Comparison of ENCODE assay signal across 8 cellular contexts in the genomic region with DNA sequence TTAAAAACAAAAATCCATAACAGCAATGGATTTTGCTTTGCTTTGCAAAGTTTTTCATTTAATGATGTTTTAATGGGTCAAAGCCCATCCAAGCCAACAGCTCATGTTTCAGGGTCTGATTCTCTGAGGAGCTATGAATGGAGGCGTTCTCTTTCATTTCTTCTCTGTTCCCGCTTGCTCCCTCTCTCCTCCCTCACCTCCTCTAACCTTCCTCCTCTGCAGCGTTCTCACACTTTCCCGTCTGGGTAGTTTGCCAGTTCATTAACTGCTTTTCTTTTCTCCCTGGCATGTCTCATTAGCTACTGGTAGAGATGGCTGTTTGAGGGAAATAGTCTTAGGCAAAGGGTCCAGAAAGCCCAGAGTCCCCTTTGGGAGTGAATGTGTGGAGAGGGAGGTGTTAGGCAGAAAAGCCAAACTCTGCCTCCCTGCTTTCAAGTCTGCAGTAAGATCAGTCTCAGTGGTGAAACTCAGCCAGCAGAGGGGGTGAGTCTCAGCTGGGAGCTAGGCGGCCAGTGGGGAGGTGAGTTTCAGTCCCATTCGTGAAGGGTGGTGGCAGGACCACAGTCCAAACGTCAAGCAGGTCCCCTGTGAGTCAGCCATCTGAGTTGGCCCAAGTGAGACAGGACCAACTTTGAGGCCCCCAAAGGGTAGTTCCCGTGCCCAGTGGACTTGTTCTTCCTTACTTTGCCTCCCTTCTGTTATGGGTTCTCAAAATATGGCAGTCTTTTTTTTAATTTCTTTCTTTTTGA. TPM values are rescaled to one million over a fixed set of nuclear protein-coding genes. Genes with fewer than 3 reads are reported as not detected.
A peak's percentile ranks its signal among the peaks of the same experiment; 100 is the strongest.
DNase-seq lines count a peak whose midpoint lies in the region; ATAC-seq, FAIRE-seq and TF ChIP-seq lines count a peak whose summit lies in the region.
"Not testable (repeated sequence)": the region's sequence is repeated elsewhere in the genome, so short reads cannot be mapped to it uniquely, and the experiment has no call there.

No MANE protein-coding gene starts in this region.

- POLR2A ChIA-PET in CD4-positive, alpha-beta memory T cell (lab: Charles Lee; ENCODE audit: partially characterized antibody); H1 (lab: Charles Lee; ENCODE audit: partially characterized antibody): not testable (repeated sequence)

- H3K4me1 Mint-ChIP-seq in CD4-positive, alpha-beta memory T cell: not testable (repeated sequence)

- not testable (repeated sequence) for H3K4me2 ChIP-seq in H1 (ENCODE audit: insufficient read depth in 1 of 2, low read depth in 2 of 2, low read length in 2 of 2)

- peak in 4 of 5 donors; percentile 4 to 23 (median 16) for DNase-seq in CD4-positive, alpha-beta memory T cell
- DNase-seq in H1 (ENCODE audit: low read depth in 1 of 2, low spot score in 2 of 2): peak in 1 of 2 experiments; percentile 49
- DNase-seq in spleen: not testable (repeated sequence)

- H3K14ac ChIP-seq in H1 (ENCODE audit: insufficient read length): not testable (repeated sequence)

- H2AK5ac ChIP-seq in H1 (ENCODE audit: low read depth, low read length): not testable (repeated sequence)

- intact Hi-C loops in CD4-positive, alpha-beta memory T cell (cut with micrococcal nuclease): loop anchor here (1.0 to 2.0 kb wide), 2 partner anchors 86 to 144 kb away; partner anchors contain the start of gene RP9
- intact Hi-C loops in spleen (cut with DNase I; ENCODE audit: low total_unique reads): not testable (repeated sequence)

- not testable (repeated sequence) for H2BK120ac ChIP-seq in H1 (replicated peaks; ENCODE audit: low read depth, low read length)

- not testable (repeated sequence) for H4K20me1 ChIP-seq in H1 (replicated peaks in 1 of 2; ENCODE audit: control insufficient read depth in 1 of 2, insufficient read depth in 2 of 2, low read length in 2 of 2)

- peak; percentile 91 for FAIRE-seq in H1 (lab: Jason Lieb, UNC)

- H3K23me2 ChIP-seq in H1 (ENCODE audit: low read depth, low read length): not testable (repeated sequence)

- not testable (repeated sequence) for H3K4me3 ChIP-seq in CD4-positive, alpha-beta memory T cell (ENCODE audit: low read length in 2 of 2); WI38 (ENCODE audit: low read depth, low read length); H1 (ENCODE audit: extremely low read depth in 1 of 4, insufficient read depth in 2 of 4, low read depth in 3 of 4, low read length in 4 of 4); liver (ENCODE audit: low read depth in 1 of 3, low read length in 3 of 3); spleen

- H3K27ac ChIP-seq in CD4-positive, alpha-beta memory T cell (ENCODE audit: low read depth, low read length); H1 (ENCODE audit: low read depth, low read length); liver (ENCODE audit: low read depth in 1 of 2, low read length in 2 of 2): not testable (repeated sequence)
- peak overlapping the region in 2 of 8 donors; percentile 11 to 50 for H3K27ac ChIP-seq in spleen

- H3K9ac ChIP-seq in H1 (replicated peaks in 1 of 4; ENCODE audit: extremely low read depth in 1 of 4, low read depth in 3 of 4, low read length in 3 of 4); liver (ENCODE audit: low read depth in 1 of 2, low read length in 2 of 2): not testable (repeated sequence)

- TF ChIP-seq CTCF in WI38 (IDR thresholded peaks at IDR 0.05; ENCODE audit: low read depth, low read length): peak; percentile 22
- peak in 1 of 3 experiments; percentile 25; a peak in 1 of 4 replicates for TF ChIP-seq CTCF in H1 (IDR thresholded peaks at IDR 0.05; ENCODE audit: control extremely low read depth in 1 of 3, insufficient read depth in 1 of 3, low read depth in 1 of 3, low read length in 3 of 3)
- TF ChIP-seq CTCF in liver (IDR thresholded peaks at IDR 0.05; ENCODE audit: low read depth, low read length, missing input control): peak; percentile 12
- peak in 8 of 11 experiments; percentile 28 to 57 (median 44) for TF ChIP-seq CTCF in spleen (IDR thresholded peaks at IDR 0.05 in 8 of 11, conservative IDR thresholded peaks at IDR 0.05 in 3 of 11)

- H3K18ac ChIP-seq in H1 (ENCODE audit: extremely low read depth, low read length): not testable (repeated sequence)

- peak in 1 of 2 experiments; percentile 25; a peak in 1 of 4 replicates for TF ChIP-seq RAD21 in H1 (IDR thresholded peaks at IDR 0.05 in 1 of 2, conservative IDR thresholded peaks at IDR 0.05 in 1 of 2; ENCODE audit: low read depth in 2 of 2, low read length in 2 of 2)
- TF ChIP-seq RAD21 in liver (IDR thresholded peaks at IDR 0.05): peak; percentile 56 to 62

- CTCF ChIA-PET in CD4-positive, alpha-beta memory T cell (lab: Charles Lee; ENCODE audit: partially characterized antibody): interaction anchor here (0.6 to 2.8 kb wide), 9 partner anchors 8 to 143 kb away, joined by 3 to 26 read pairs (median 4); partner anchors contain the start of gene RP9
- CTCF ChIA-PET in H1 (lab: Charles Lee; ENCODE audit: partially characterized antibody): interaction anchor here (0.6 to 2.0 kb wide), 5 partner anchors 9 to 89 kb away, joined by 3 to 8 read pairs (median 3); no protein-coding TSS in a partner anchor

- not testable (repeated sequence) for H2BK5ac ChIP-seq in H1 (ENCODE audit: low read depth, low read length)

- not testable (repeated sequence) for H2BK15ac ChIP-seq in H1 (ENCODE audit: low read length)

- not testable (repeated sequence) for H3K27me3 ChIP-seq in CD4-positive, alpha-beta memory T cell (ENCODE audit: insufficient read depth, low read length); H1 (replicated peaks in 1 of 4; ENCODE audit: control insufficient read depth in 3 of 4, extremely low read depth in 1 of 4, insufficient read depth in 3 of 4, low read length in 3 of 4); liver (ENCODE audit: control insufficient read depth in 4 of 4, insufficient read depth in 4 of 4, low read length in 3 of 4); spleen (replicated peaks in 1 of 7)

- not testable (repeated sequence) for H4K5ac ChIP-seq in H1 (ENCODE audit: insufficient read length, low read depth, low read length)

- not testable (repeated sequence) for H4K8ac ChIP-seq in H1 (ENCODE audit: extremely low read depth, insufficient read depth, low read length)

- H3K9me3 Mint-ChIP-seq in CD4-positive, alpha-beta memory T cell: not testable (repeated sequence)

- H3K9me3 ChIP-seq in CD4-positive, alpha-beta memory T cell (ENCODE audit: control insufficient read depth in 1 of 2, low read length in 2 of 2); H1 (ENCODE audit: insufficient read depth in 2 of 2, low read depth in 1 of 2, low read length in 1 of 2); liver (ENCODE audit: control insufficient read depth in 4 of 4, low read length in 3 of 4); spleen: not testable (repeated sequence)

- not testable (repeated sequence) for H3K4me1 ChIP-seq in CD4-positive, alpha-beta memory T cell (ENCODE audit: insufficient read depth, low read length); H1 (replicated peaks in 1 of 4; ENCODE audit: control insufficient read depth in 3 of 4, insufficient read depth in 4 of 4, low read length in 3 of 4); liver (ENCODE audit: control insufficient read depth in 4 of 4, insufficient read depth in 4 of 4, low read length in 3 of 4)
- peaks cover 0 to 11% (median 5%) of the 10 kb centered on the region in 6 donors for H3K4me1 ChIP-seq in spleen

- H3K56ac ChIP-seq in H1 (replicated peaks; ENCODE audit: insufficient read length, low read depth, low read length): not testable (repeated sequence)

- not testable (repeated sequence) for H3K79me2 ChIP-seq in H1 (ENCODE audit: control insufficient read depth in 1 of 2, insufficient read depth in 2 of 2, low read length in 2 of 2)

- H3K27ac Mint-ChIP-seq in CD4-positive, alpha-beta memory T cell: peak overlapping the region in 2 of 7 donors; percentile 24 to 28

- TF ChIP-seq EP300 in H1 (IDR thresholded peaks at IDR 0.05; ENCODE audit: borderline replicate concordance in 1 of 2, low read depth in 2 of 2, low read length in 2 of 2): not testable (repeated sequence)

- H3K4me3 Mint-ChIP-seq in CD4-positive, alpha-beta memory T cell: peak overlapping the region in 2 of 8 donors; percentile 13 to 46

- not testable (repeated sequence) for H3K36me3 Mint-ChIP-seq in CD4-positive, alpha-beta memory T cell

- not testable (repeated sequence) for H2BK20ac ChIP-seq in H1 (ENCODE audit: low read length)

- peak; percentile 92 for ATAC-seq in GM19328 (IDR thresholded peaks at IDR 0.05; ENCODE audit: unreplicated experiment)
- ATAC-seq in HG02759 (IDR thresholded peaks at IDR 0.05; ENCODE audit: unreplicated experiment): peak; percentile 96
- ATAC-seq in HG03571 (IDR thresholded peaks at IDR 0.05; ENCODE audit: unreplicated experiment): peak; percentile 99

- H3K36me3 ChIP-seq in CD4-positive, alpha-beta memory T cell (ENCODE audit: insufficient read depth, low read length); H1 (ENCODE audit: control insufficient read depth in 2 of 4, insufficient read depth in 4 of 4, low read length in 3 of 4); liver (ENCODE audit: control insufficient read depth in 4 of 4, insufficient read depth in 3 of 4, low read depth in 1 of 4, low read length in 3 of 4); spleen: not testable (repeated sequence)

- H3K23ac ChIP-seq in H1 (ENCODE audit: insufficient read length): not testable (repeated sequence)

- H3K79me1 ChIP-seq in H1 (ENCODE audit: low read depth, low read length): not testable (repeated sequence)

- not testable (repeated sequence) for H2BK12ac ChIP-seq in H1 (ENCODE audit: low read depth, low read length)

- 59% methylated on average over 6 of the region's 8 CpGs; no CpG with 5 or more reads in 1 of the 2 experiments for WGBS in H1 (ENCODE audit: extremely low coverage in 1 of 2, insufficient coverage in 1 of 2, insufficient read length in 1 of 2, insufficient replicate concordance in 2 of 2, low coverage in 1 of 2, low lambda C conversion rate in 2 of 2, missing lambda C conversion rate in 1 of 2), 2 experiments
- WGBS in liver: 34% methylated on average over 6 of the region's 8 CpGs
- 10 to 29% (median 22%) methylated on average over 6 to 8 of the region's 8 CpGs for WGBS in spleen, 5 donors

- H3K4ac ChIP-seq in H1 (replicated peaks; ENCODE audit: insufficient read length, low read depth, low read length): not testable (repeated sequence)

- H2AFZ ChIP-seq in H1 (ENCODE audit: low read length): not testable (repeated sequence)

- H4K91ac ChIP-seq in H1 (replicated peaks; ENCODE audit: insufficient read length, low read length): not testable (repeated sequence)

- H3K27me3 Mint-ChIP-seq in CD4-positive, alpha-beta memory T cell: peaks cover 11 to 15% of the 10 kb centered on the region in 2 donors

- TF ChIP-seq POLR2A in H1 (IDR thresholded peaks at IDR 0.05; ENCODE audit: control extremely low read depth in 1 of 2, low read depth in 2 of 2, low read length in 2 of 2); spleen (IDR thresholded peaks at IDR 0.05): not testable (repeated sequence)

RNA-seq across cellular contexts. Expression of gene FKBP9, which starts 7.3 kb away (rescaled TPM):
- under 1 TPM in 1 of 2 experiments, not detected in 1; 0.35 TPM for total RNA-seq in CD4-positive, alpha-beta memory T cell
- under 1 TPM in 1 of 2 donors, not detected in 1; 0.32 TPM for polyA plus RNA-seq in CD4-positive, alpha-beta memory T cell
- total RNA-seq in H1 (2021; fragmentation: NEBNext Ultra II Directional; extraction: Animal tissue kit (Norgen Biotek cat#: 25700)): 9.9 and 10.1 TPM in 2 replicates
- polyA plus RNA-seq in H1 (2011; rRNA removed) (7.2 and 7.9 TPM in 2 replicates), liver (10 to 100 TPM; 13.7 to 20.2 TPM), spleen (10 to 100 TPM in 1 of 3 donors, 1 to 10 TPM in 2; 3.7 to 12.5 (median 5.0) TPM)
- 5.5 TPM for polyA plus RNA-seq in H1 (2011; cell fraction: cytosol; rRNA removed)
- 4.8 TPM for polyA plus RNA-seq in H1 (2011; cell fraction: nucleus; rRNA removed)
- 9.6 to 11.3 TPM (median 10.4 TPM) in 4 replicates for polyA plus RNA-seq in H1 (2012, experiment 1 of 2)
- polyA plus RNA-seq in H1 (2012, experiment 2 of 2): 2.3 TPM
- polyA plus RNA-seq in H1 (2013, experiment 1 of 2): 9.8 TPM
- polyA plus RNA-seq in H1 (2013, experiment 2 of 2): 10.3 TPM
- 7.8 and 17.5 TPM in 2 replicates for polyA minus RNA-seq in H1 (2011; rRNA and poly(A)+ RNA removed)
- polyA minus RNA-seq in H1 (2011; cell fraction: cytosol; rRNA and poly(A)+ RNA removed): 10.3 TPM
- 10.6 TPM for polyA minus RNA-seq in H1 (2011; cell fraction: nucleus; rRNA and poly(A)+ RNA removed)
- total RNA-seq in liver (10 to 100 TPM; 20.3 to 44.8 TPM), spleen (10 to 100 TPM; 46.5 to 83.1 (median 59.6) TPM)
